In genomic region chr2:239394346-239394945, GRCh38 we compare ENCODE assay signal across 17 cellular contexts. TPM values are rescaled to one million over a fixed set of nuclear protein-coding genes. Genes with fewer than 3 reads are reported as not detected.
DNase-seq lines count a peak whose midpoint lies in the region; ATAC-seq and TF ChIP-seq lines count a peak whose summit lies in the region.
"Had no signal": no experiment of that assay in that cellular context is flagged by ENCODE, and none has a peak within 500 bp of the region (broad histone marks: within the 10 kb centered on the region; RNA-seq: fewer than 3 reads in every experiment).

No MANE protein-coding gene starts in this region.

- H3K36me3 ChIP-seq in tibial nerve = peaks cover 0 to 8% (median 0%) of the 10 kb centered on the region in 3 donors
- H3K36me3 ChIP-seq: prostate gland, suprapubic skin had no signal

- H3K27me3 ChIP-seq in tibial nerve = no peaks in the 10 kb centered on the region
- H3K27me3 ChIP-seq: esophagus muscularis mucosa, heart right ventricle, suprapubic skin had no signal

- no peaks in the 10 kb centered on the region for H3K9me3 ChIP-seq in tibial nerve
- H3K9me3 ChIP-seq: esophagus muscularis mucosa, heart right ventricle, prostate gland, suprapubic skin had no signal

- TF ChIP-seq EP300 in tibial nerve (IDR thresholded peaks at IDR 0.05) = no peak

- WGBS in tibial nerve, 2 donors = 70 to 79% methylated on average over 11 of the region's 11 CpGs

- no peak for TF ChIP-seq POLR2A in tibial nerve (IDR thresholded peaks at IDR 0.05)

- DNase-seq in activated effector memory CD4-positive, alpha-beta T cell treated with anti-CD3 and anti-CD28 coated beads, Interleukin-2, amount 50 U/mL, for 16 hours = peak; percentile 55
- DNase-seq in activated effector memory CD4-positive, alpha-beta T cell treated with Interleukin-2 at 50 U/mL for 16 hours = no peak
- peak; percentile 29 for DNase-seq in NCI-H2196 (lab: John Stamatoyannopoulos, UW; ENCODE audit: unreplicated experiment)
- peak; percentile 47 for DNase-seq in left kidney (ENCODE audit: low read depth, low spot score)
- DNase-seq in tibial nerve (ENCODE audit: low spot score in 2 of 2) = peak in 1 of 2 donors; percentile 4
- DNase-seq in NCI-H1694 (lab: John Stamatoyannopoulos, UW) = no peak
- DNase-seq: activated CD4-positive, alpha-beta memory T cell treated with anti-CD3 and anti-CD28 coated beads, Interleukin-2, amount 10 ng/mL, durations not matched to agents 7 days and 5 days; activated gamma-delta T cell; COR-L47; heart right ventricle; KBM-7; naive B cell had no signal

- no peak overlapping the region for H3K4me3 ChIP-seq in tibial nerve
- H3K4me3 ChIP-seq: esophagus muscularis mucosa, heart right ventricle, prostate gland, suprapubic skin had no signal

- no peak for TF ChIP-seq CTCF in tibial nerve (IDR thresholded peaks at IDR 0.05)

- H3K4me1 ChIP-seq in tibial nerve = peaks cover 0 to 58% (median 29%) of the 10 kb centered on the region in 4 donors
- H3K4me1 ChIP-seq: prostate gland had no signal

- H3K27ac ChIP-seq in tibial nerve = peak overlapping the region in 3 of 4 donors; percentile 31 to 74 (median 72)
- H3K27ac ChIP-seq: prostate gland, suprapubic skin had no signal

- ATAC-seq in GM18502 (IDR thresholded peaks at IDR 0.05; ENCODE audit: poor library complexity, unreplicated experiment) = no peak
- ATAC-seq in HG03135 (IDR thresholded peaks at IDR 0.05; ENCODE audit: unreplicated experiment) = no peak
- ATAC-seq: heart right ventricle had no signal

RNA-seq across cellular contexts. Expression of gene HDAC4, which starts 6.4 kb away (rescaled TPM):
- 100 to 1,000 TPM in 2 of 4 donors, 10 to 100 TPM in 2; 68.0 to 123 (median 86.5) TPM for total RNA-seq in tibial nerve

Comparison
In these comparisons a context has a peak if more than half of its experiments do, and no peak if none do; other contexts are left out.
1. DNase-seq: peak in activated effector memory CD4-positive, alpha-beta T cell treated with anti-CD3 and anti-CD28 coated beads, Interleukin-2, amount 50 U/mL, for 16 hours (single experiment), NCI-H2196 (single experiment) and left kidney (single experiment); none in activated effector memory CD4-positive, alpha-beta T cell treated with Interleukin-2 at 50 U/mL for 16 hours (single experiment) and NCI-H1694 (single experiment).